In the genomic region with DNA sequence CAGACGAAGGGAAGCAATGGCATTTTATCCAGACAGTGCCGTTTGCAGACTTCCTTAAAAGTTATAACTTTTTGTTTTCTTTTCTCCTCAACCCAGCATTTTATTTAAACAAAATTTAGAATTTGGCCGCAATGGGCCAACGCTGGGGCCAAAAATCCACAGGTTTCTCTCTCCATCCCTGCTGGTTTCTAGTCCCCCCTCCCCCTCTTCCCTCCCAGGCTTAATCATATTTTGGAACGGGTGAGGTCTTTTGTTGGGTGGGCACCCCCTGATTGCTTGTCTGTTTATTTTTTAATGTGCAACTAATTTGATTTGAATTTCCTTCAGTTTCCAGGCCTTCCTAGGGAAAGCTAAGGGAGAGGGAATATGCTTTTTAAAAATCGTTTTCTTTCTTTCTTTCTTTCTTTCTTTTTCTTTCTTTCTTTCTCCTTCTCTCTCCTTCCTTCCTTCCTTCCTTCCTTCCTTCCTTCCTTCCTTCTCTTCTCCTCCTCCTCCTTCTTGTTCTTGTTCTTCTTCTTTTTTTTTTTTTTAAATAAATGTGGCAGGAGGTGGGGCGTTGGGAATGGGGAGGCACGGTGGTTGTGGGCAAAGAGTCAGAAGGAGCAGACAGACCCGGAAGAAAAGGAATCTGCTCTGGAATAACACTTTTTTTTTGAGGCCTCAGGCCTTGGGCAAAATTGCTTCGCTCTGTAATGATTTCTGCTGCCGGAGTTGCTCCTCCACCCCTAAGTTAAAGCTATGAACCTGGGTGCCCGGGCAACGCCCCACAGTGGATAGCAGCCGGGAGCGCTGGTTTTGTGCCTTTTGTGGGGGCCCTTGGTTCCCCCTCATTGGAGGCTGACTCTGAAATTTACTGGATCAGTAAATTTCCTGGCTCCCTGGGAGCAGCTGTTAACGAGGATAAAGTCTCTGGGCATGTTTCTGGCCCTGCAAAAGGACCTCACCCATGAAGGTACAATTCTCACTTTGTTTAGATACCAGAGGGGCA, we compare ENCODE assay signal across 8 cellular contexts. TPM values are rescaled to one million over a fixed set of nuclear protein-coding genes. Genes with fewer than 3 reads are reported as not detected.
DNase-seq lines count a peak whose midpoint lies in the region; ATAC-seq and TF ChIP-seq lines count a peak whose summit lies in the region.

No MANE protein-coding gene starts in this region.

- DNase-seq in activated gamma-delta T cell (lab: John Stamatoyannopoulos, UW) (peak; percentile 2), activated gamma-delta T cell treated with Interleukin-2 at 50 U/mL for 16 hours (no peak), T-helper 17 cell (no peak), fibroblast of the aortic adventitia (ENCODE audit: low read depth) (peak; percentile 77), osteocyte (ENCODE audit: extremely low spot score, unreplicated experiment) (no peak), NCI-H526 (lab: John Stamatoyannopoulos, UW) (no peak), NCI-H2196 treated with DMSO at 0.1 percent for 48 hours (lab: John Stamatoyannopoulos, UW; ENCODE audit: unreplicated experiment) (no peak)

- H3K27ac Mint-ChIP-seq in T-helper 17 cell (peak overlapping the region; percentile 92), osteocyte (ENCODE audit: unreplicated experiment) (peak overlapping the region; percentile 97)

- H3K27me3 Mint-ChIP-seq in T-helper 17 cell = no peaks in the 10 kb centered on the region
- H3K27me3 Mint-ChIP-seq in osteocyte (ENCODE audit: unreplicated experiment) = no peaks in the 10 kb centered on the region

- TF ChIP-seq CTCF in fibroblast of the aortic adventitia (IDR thresholded peaks at IDR 0.05; ENCODE audit: insufficient read depth, low read length) (no peak), osteocyte (IDR thresholded peaks at IDR 0.05) (no peak)

- no peaks in the 10 kb centered on the region for H3K9me3 ChIP-seq in T-helper 17 cell (ENCODE audit: control insufficient read depth, low read length, poor library complexity, severe bottlenecking)

- peak overlapping the region; percentile 85 for H3K4me3 Mint-ChIP-seq in T-helper 17 cell
- peak overlapping the region; percentile 88 for H3K4me3 Mint-ChIP-seq in osteocyte (ENCODE audit: unreplicated experiment)

- H3K4me1 Mint-ChIP-seq in T-helper 17 cell (peaks cover 28% of the 10 kb centered on the region), osteocyte (ENCODE audit: unreplicated experiment) (peaks cover 49% of the 10 kb centered on the region)

- ATAC-seq in T-helper 17 cell (no peak), HG03378 (IDR thresholded peaks at IDR 0.05; ENCODE audit: unreplicated experiment) (no peak)

- H3K4me3 ChIP-seq in fibroblast of the aortic adventitia (ENCODE audit: low read depth, low read length) = peak overlapping the region; percentile 83

- H3K9me3 Mint-ChIP-seq in osteocyte (ENCODE audit: unreplicated experiment) = no peaks in the 10 kb centered on the region

- peaks cover 2% of the 10 kb centered on the region for H3K36me3 Mint-ChIP-seq in T-helper 17 cell (ENCODE audit: low read depth)
- peaks cover 7% of the 10 kb centered on the region for H3K36me3 Mint-ChIP-seq in osteocyte (ENCODE audit: unreplicated experiment)

RNA-seq across cellular contexts. Expression of a gene that starts 1.9 kb away (rescaled TPM):
- total RNA-seq in T-helper 17 cell = 10 to 100 TPM; 27.0 to 41.6 TPM
- 53.0 and 139 TPM in 2 replicates for total RNA-seq in fibroblast of the aortic adventitia (ENCODE audit: low replicate concordance)
- total RNA-seq in osteocyte = 224 and 240 TPM in 2 replicates

Comparison
In these comparisons a context has a peak if more than half of its experiments do, and no peak if none do; other contexts are left out.
1. DNase-seq: peak in activated gamma-delta T cell (single experiment) and fibroblast of the aortic adventitia (single experiment); none in activated gamma-delta T cell treated with Interleukin-2 at 50 U/mL for 16 hours (single experiment), T-helper 17 cell (0 of 3), osteocyte (single experiment), NCI-H526 (0 of 2) and NCI-H2196 treated with DMSO at 0.1 percent for 48 hours (single experiment).